Comparison of ENCODE assay signal across 11 cellular contexts in genomic region chr1:19665044-19665455, GRCh38. TPM values are rescaled to one million over a fixed set of nuclear protein-coding genes. Genes with fewer than 3 reads are reported as not detected.
DNase-seq lines count a peak whose midpoint lies in the region; ATAC-seq and TF ChIP-seq lines count a peak whose summit lies in the region.
"Had no signal": no experiment of that assay in that cellular context is flagged by ENCODE, and none has a peak within 500 bp of the region (broad histone marks: within the 10 kb centered on the region; RNA-seq: fewer than 3 reads in every experiment).

No MANE protein-coding gene starts in this region.

- ATAC-seq in stimulated activated naive CD8-positive, alpha-beta T cell treated with anti-CD3 and anti-CD28 coated beads, Interleukin-15, Interleukin-2, amounts not matched to agents 100 U/mL and 50 U/mL, for 24 hours: no peak
- ATAC-seq in GM19455 (IDR thresholded peaks at IDR 0.05; ENCODE audit: unreplicated experiment) (no peak), GM18870 (IDR thresholded peaks at IDR 0.05; ENCODE audit: unreplicated experiment) (no peak)

- H3K79me2 ChIP-seq in mesendoderm (ENCODE audit: control insufficient read depth, insufficient read depth, low read length): no peaks in the 10 kb centered on the region

- no peaks in the 10 kb centered on the region for H3K9me3 ChIP-seq in ascending aorta
- no peaks in the 10 kb centered on the region for H3K9me3 ChIP-seq in vagina
- H3K9me3 ChIP-seq: tibial nerve had no signal

- no peaks in the 10 kb centered on the region for H3K36me3 ChIP-seq in ascending aorta
- no peaks in the 10 kb centered on the region for H3K36me3 ChIP-seq in mesendoderm (ENCODE audit: control insufficient read depth, insufficient read depth, low read length)
- H3K36me3 ChIP-seq in vagina: no peaks in the 10 kb centered on the region
- H3K36me3 ChIP-seq: tibial nerve had no signal

- no peak overlapping the region for H2AK5ac ChIP-seq in mesendoderm (ENCODE audit: low read length)

- peak overlapping the region; percentile 34 for H3K56ac ChIP-seq in mesendoderm (ENCODE audit: low read length)

- no peak for TF ChIP-seq POLR2A in vagina (IDR thresholded peaks at IDR 0.05)

- H2BK5ac ChIP-seq in mesendoderm (ENCODE audit: low read length): no peak overlapping the region

- H3K4me1 ChIP-seq in ascending aorta (peaks cover 2 to 7% of the 10 kb centered on the region in 2 donors), mesendoderm (ENCODE audit: control insufficient read depth, low read depth, low read length) (no peaks in the 10 kb centered on the region), vagina (peaks cover 17% of the 10 kb centered on the region)

- H3K4me3 ChIP-seq in ascending aorta (peak overlapping the region; percentile 42 to 59), mesendoderm (ENCODE audit: low read length) (no peak overlapping the region), vagina (peak overlapping the region; percentile 20 to 51)
- H3K4me3 ChIP-seq: lung had no signal

- H3K4me2 ChIP-seq in mesendoderm (ENCODE audit: low read length): no peak overlapping the region

- H3K9ac ChIP-seq in mesendoderm (ENCODE audit: low read length): peak overlapping the region; percentile 19

- peak overlapping the region; percentile 5 for H3K4me3 Mint-ChIP-seq in stimulated activated naive CD8-positive, alpha-beta T cell treated with anti-CD3 and anti-CD28 coated beads, Interleukin-15, Interleukin-2, amounts not matched to agents 100 ng/mL and 50 ng/mL, for 24 hours

- no peak overlapping the region for H2BK15ac ChIP-seq in mesendoderm (replicated peaks; ENCODE audit: low read depth)

- no peaks in the 10 kb centered on the region for H3K36me3 Mint-ChIP-seq in stimulated activated naive CD8-positive, alpha-beta T cell treated with anti-CD3 and anti-CD28 coated beads, Interleukin-15, Interleukin-2, amounts not matched to agents 100 ng/mL and 50 ng/mL, for 24 hours (ENCODE audit: low read depth)

- no peak overlapping the region for H4K8ac ChIP-seq in mesendoderm (ENCODE audit: low read depth, low read length)

- H3K9me3 Mint-ChIP-seq in stimulated activated naive CD8-positive, alpha-beta T cell treated with anti-CD3 and anti-CD28 coated beads, Interleukin-15, Interleukin-2, amounts not matched to agents 100 ng/mL and 50 ng/mL, for 24 hours: no peaks in the 10 kb centered on the region

- intact Hi-C loops in ascending aorta (cut with DNase I): no loop called here
- intact Hi-C loops in vagina (cut with DNase I): no loop called here

- H3K18ac ChIP-seq in mesendoderm (ENCODE audit: low read length): no peak overlapping the region

- H3K23ac ChIP-seq in mesendoderm (ENCODE audit: low read length): no peak overlapping the region

- no peak overlapping the region for H3K4ac ChIP-seq in mesendoderm (ENCODE audit: low read depth, low read length)

- H4K5ac ChIP-seq in mesendoderm (ENCODE audit: low read length): no peak overlapping the region

- peaks cover 42% of the 10 kb centered on the region for H3K27me3 Mint-ChIP-seq in stimulated activated naive CD8-positive, alpha-beta T cell treated with anti-CD3 and anti-CD28 coated beads, Interleukin-15, Interleukin-2, amounts not matched to agents 100 ng/mL and 50 ng/mL, for 24 hours

- no CpG with 5 or more reads among the region's 44 CpGs for WGBS in mesendoderm (ENCODE audit: extremely low coverage, insufficient coverage, low lambda C conversion rate)

- H3K27me3 ChIP-seq in ascending aorta (peaks cover 10% of the 10 kb centered on the region), mesendoderm (ENCODE audit: insufficient read depth, low read length, poor library complexity) (peaks cover 30% of the 10 kb centered on the region), vagina (peaks cover 13% of the 10 kb centered on the region)

- no peak overlapping the region for H3K27ac Mint-ChIP-seq in stimulated activated naive CD8-positive, alpha-beta T cell treated with anti-CD3 and anti-CD28 coated beads, Interleukin-15, Interleukin-2, amounts not matched to agents 100 ng/mL and 50 ng/mL, for 24 hours

- H3K79me1 ChIP-seq in mesendoderm (ENCODE audit: low read length): no peaks in the 10 kb centered on the region

- no peak for DNase-seq in stimulated activated naive CD8-positive, alpha-beta T cell treated with anti-CD3 and anti-CD28 coated beads, Interleukin-15, Interleukin-2, amounts not matched to agents 100 U/mL and 50 U/mL, for 24 hours
- DNase-seq in ascending aorta (ENCODE audit: low spot score in 2 of 2): no peak
- DNase-seq in mesendoderm: no peak
- no peak for DNase-seq in vagina (ENCODE audit: extremely low spot score in 2 of 2)
- no peak for DNase-seq in activated CD8-positive, alpha-beta memory T cell treated with anti-CD3 and anti-CD28 coated beads, Interleukin-2, amount 50 U/mL, for 48 hours

- no peak overlapping the region for H3K27ac ChIP-seq in ascending aorta
- no peak overlapping the region for H3K27ac ChIP-seq in mesendoderm (ENCODE audit: low read depth, low read length)
- no peak overlapping the region for H3K27ac ChIP-seq in vagina
- H3K27ac ChIP-seq: tibial nerve had no signal

- TF ChIP-seq CTCF in ascending aorta (IDR thresholded peaks at IDR 0.05) (no peak), vagina (IDR thresholded peaks at IDR 0.05) (no peak)

- H2BK120ac ChIP-seq in mesendoderm (ENCODE audit: low read depth, low read length): no peak overlapping the region

- H3K4me1 Mint-ChIP-seq in stimulated activated naive CD8-positive, alpha-beta T cell treated with anti-CD3 and anti-CD28 coated beads, Interleukin-15, Interleukin-2, amounts not matched to agents 100 ng/mL and 50 ng/mL, for 24 hours (ENCODE audit: low read depth): peaks cover 19% of the 10 kb centered on the region

RNA-seq across cellular contexts. Expression of gene HTR6, which starts 0.4 kb away (rescaled TPM):
- total RNA-seq in ascending aorta (not detected), vagina (not detected)
- 0.04 TPM for polyA plus RNA-seq in mesendoderm (2013, experiment 1 of 2)
- 0.03 TPM for polyA plus RNA-seq in mesendoderm (2013, experiment 2 of 2)
- total RNA-seq: H4, lung, tibial nerve had no signal
- polyA plus RNA-seq: lung had no signal

RNA-seq across cellular contexts. Expression of gene NBL1, which starts 20.9 kb away (rescaled TPM):
- 157 TPM for total RNA-seq in ascending aorta
- 4.2 TPM for polyA plus RNA-seq in mesendoderm (2013, experiment 1 of 2)
- polyA plus RNA-seq in mesendoderm (2013, experiment 2 of 2): 4.6 TPM
- total RNA-seq in vagina: 148 TPM
